1 cellular context compared by ENCODE assay signal in the genomic region with DNA sequence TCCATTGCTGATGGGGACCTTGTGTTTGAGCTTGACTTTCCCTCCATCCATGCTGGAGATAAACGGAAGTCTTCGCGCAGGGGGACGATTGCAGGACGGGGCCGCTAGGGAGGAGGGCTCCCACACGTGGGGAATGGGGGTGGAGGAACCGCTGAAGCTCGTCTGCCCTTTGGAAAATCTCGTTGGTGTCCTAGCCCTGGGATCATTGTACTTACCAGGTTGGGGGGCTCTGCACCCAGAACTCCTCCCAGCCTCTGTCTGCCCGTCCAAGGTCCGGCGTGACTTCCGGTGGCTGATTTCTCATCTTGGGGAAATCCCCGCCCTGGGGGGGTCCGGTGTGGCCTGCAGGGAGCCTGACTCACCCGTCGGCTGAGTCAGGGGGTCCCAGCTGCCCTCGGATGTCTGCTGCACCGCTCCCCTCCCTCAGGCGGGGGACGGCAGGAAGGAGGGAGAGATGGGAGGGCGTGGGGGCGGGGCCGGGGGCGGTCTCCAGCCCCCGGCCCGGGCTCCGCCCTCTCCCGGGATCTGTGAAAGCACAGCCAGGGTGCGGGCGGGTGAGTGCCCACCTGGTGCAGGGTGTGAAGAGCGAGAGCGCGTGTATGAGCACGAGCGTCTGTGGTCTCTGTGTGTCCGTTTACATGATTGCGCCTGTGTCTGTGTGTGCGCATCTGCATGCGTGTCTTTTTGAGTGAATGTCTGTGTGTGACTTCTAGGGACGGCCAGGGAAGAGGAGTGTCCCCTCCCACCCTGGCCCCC.
TF ChIP-seq lines count a peak whose summit lies in the region.

No MANE protein-coding gene starts in this region.

TF ChIP-seq in HepG2, 621 proteins besides CTCF, POLR2A, EP300 and RAD21 (continued from another document and continues in another):
- TF ChIP-seq, protein P1, sequence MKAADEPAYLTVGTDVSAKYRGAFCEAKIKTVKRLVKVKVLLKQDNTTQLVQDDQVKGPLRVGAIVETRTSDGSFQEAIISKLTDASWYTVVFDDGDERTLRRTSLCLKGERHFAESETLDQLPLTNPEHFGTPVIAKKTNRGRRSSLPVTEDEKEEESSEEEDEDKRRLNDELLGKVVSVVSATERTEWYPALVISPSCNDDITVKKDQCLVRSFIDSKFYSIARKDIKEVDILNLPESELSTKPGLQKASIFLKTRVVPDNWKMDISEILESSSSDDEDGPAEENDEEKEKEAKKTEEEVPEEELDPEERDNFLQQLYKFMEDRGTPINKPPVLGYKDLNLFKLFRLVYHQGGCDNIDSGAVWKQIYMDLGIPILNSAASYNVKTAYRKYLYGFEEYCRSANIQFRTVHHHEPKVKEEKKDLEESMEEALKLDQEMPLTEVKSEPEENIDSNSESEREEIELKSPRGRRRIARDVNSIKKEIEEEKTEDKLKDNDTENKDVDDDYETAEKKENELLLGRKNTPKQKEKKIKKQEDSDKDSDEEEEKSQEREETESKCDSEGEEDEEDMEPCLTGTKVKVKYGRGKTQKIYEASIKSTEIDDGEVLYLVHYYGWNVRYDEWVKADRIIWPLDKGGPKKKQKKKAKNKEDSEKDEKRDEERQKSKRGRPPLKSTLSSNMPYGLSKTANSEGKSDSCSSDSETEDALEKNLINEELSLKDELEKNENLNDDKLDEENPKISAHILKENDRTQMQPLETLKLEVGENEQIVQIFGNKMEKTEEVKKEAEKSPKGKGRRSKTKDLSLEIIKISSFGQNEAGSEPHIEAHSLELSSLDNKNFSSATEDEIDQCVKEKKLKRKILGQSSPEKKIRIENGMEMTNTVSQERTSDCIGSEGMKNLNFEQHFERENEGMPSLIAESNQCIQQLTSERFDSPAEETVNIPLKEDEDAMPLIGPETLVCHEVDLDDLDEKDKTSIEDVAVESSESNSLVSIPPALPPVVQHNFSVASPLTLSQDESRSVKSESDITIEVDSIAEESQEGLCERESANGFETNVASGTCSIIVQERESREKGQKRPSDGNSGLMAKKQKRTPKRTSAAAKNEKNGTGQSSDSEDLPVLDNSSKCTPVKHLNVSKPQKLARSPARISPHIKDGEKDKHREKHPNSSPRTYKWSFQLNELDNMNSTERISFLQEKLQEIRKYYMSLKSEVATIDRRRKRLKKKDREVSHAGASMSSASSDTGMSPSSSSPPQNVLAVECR (CRISPR knock-in tag; IDR thresholded peaks at IDR 0.05; ENCODE audit: borderline replicate concordance), result no peak; the same call in 1 of the 2 replicates
- TF ChIP-seq CBX2 (IDR thresholded peaks at IDR 0.05; ENCODE audit: low read depth, low read length) (no peak), CBX2 (CRISPR knock-in tag; IDR thresholded peaks at IDR 0.05; ENCODE audit: low read depth) (no peak), MAX (IDR thresholded peaks at IDR 0.05) (peak; percentile 72), THAP9 (CRISPR knock-in tag; IDR thresholded peaks at IDR 0.05; ENCODE audit: borderline replicate concordance) (no peak), HOXA3 (CRISPR knock-in tag; IDR thresholded peaks at IDR 0.05) (no peak), NKX3-1 (CRISPR knock-in tag; IDR thresholded peaks at IDR 0.05) (no peak), ZNF33B (CRISPR knock-in tag; IDR thresholded peaks at IDR 0.05) (no peak), ZNF839 (CRISPR knock-in tag; IDR thresholded peaks at IDR 0.05; ENCODE audit: borderline replicate concordance) (no peak), ATM (IDR thresholded peaks at IDR 0.05; ENCODE audit: borderline replicate concordance) (no peak), NR1H2 (CRISPR knock-in tag; IDR thresholded peaks at IDR 0.05; ENCODE audit: borderline replicate concordance, low read depth) (no peak), ZNF207 (IDR thresholded peaks at IDR 0.05; ENCODE audit: borderline replicate concordance) (no peak), ZNF747 (CRISPR knock-in tag; IDR thresholded peaks at IDR 0.05; ENCODE audit: borderline replicate concordance) (no peak), KAT7 (CRISPR knock-in tag; IDR thresholded peaks at IDR 0.05; ENCODE audit: borderline replicate concordance) (no peak), NFIB (CRISPR knock-in tag; IDR thresholded peaks at IDR 0.05; ENCODE audit: borderline replicate concordance) (no peak), BORCS8-MEF2B (CRISPR knock-in tag; IDR thresholded peaks at IDR 0.05) (no peak), CREB1 (IDR thresholded peaks at IDR 0.05) (no peak), CREB1 (CRISPR knock-in tag; IDR thresholded peaks at IDR 0.05) (no peak), ZNF749 (CRISPR knock-in tag; IDR thresholded peaks at IDR 0.05; ENCODE audit: borderline replicate concordance) (no peak), TAF1 (CRISPR knock-in tag; IDR thresholded peaks at IDR 0.05) (no peak), ZMYM3 (CRISPR knock-in tag; IDR thresholded peaks at IDR 0.05) (peak; percentile 14; the same call in 1 of the 2 replicates), BRD4 (CRISPR knock-in tag; IDR thresholded peaks at IDR 0.05) (no peak), SALL1 (CRISPR knock-in tag; IDR thresholded peaks at IDR 0.05) (peak; percentile 60; the same call in 1 of the 2 replicates), RFX3 (CRISPR knock-in tag; IDR thresholded peaks at IDR 0.05) (no peak), ZNF44 (CRISPR knock-in tag; IDR thresholded peaks at IDR 0.05) (no peak), MYNN (CRISPR knock-in tag; IDR thresholded peaks at IDR 0.05; ENCODE audit: low read depth) (no peak), ZNF883 (CRISPR knock-in tag; IDR thresholded peaks at IDR 0.05; ENCODE audit: not compliant biosample characterization) (peak; percentile 33), ZNF382 (CRISPR knock-in tag; IDR thresholded peaks at IDR 0.05; ENCODE audit: borderline replicate concordance) (no peak), CEBPZ (IDR thresholded peaks at IDR 0.05; ENCODE audit: low read length) (no peak), ZBTB38 (CRISPR knock-in tag; IDR thresholded peaks at IDR 0.05) (no peak), MED8 (CRISPR knock-in tag; IDR thresholded peaks at IDR 0.05; ENCODE audit: insufficient replicate concordance) (no peak), ZNF576 (CRISPR knock-in tag; IDR thresholded peaks at IDR 0.05) (no peak), GATAD2A (CRISPR knock-in tag; IDR thresholded peaks at IDR 0.05) (no peak), BCL6 (CRISPR knock-in tag; IDR thresholded peaks at IDR 0.05) (no peak), SMAD9 (CRISPR knock-in tag; IDR thresholded peaks at IDR 0.05) (no peak)
- TF ChIP-seq, protein P2, sequence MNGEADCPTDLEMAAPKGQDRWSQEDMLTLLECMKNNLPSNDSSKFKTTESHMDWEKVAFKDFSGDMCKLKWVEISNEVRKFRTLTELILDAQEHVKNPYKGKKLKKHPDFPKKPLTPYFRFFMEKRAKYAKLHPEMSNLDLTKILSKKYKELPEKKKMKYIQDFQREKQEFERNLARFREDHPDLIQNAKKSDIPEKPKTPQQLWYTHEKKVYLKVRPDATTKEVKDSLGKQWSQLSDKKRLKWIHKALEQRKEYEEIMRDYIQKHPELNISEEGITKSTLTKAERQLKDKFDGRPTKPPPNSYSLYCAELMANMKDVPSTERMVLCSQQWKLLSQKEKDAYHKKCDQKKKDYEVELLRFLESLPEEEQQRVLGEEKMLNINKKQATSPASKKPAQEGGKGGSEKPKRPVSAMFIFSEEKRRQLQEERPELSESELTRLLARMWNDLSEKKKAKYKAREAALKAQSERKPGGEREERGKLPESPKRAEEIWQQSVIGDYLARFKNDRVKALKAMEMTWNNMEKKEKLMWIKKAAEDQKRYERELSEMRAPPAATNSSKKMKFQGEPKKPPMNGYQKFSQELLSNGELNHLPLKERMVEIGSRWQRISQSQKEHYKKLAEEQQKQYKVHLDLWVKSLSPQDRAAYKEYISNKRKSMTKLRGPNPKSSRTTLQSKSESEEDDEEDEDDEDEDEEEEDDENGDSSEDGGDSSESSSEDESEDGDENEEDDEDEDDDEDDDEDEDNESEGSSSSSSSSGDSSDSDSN (CRISPR knock-in tag; IDR thresholded peaks at IDR 0.05), result no peak
- TF ChIP-seq, protein P3, sequence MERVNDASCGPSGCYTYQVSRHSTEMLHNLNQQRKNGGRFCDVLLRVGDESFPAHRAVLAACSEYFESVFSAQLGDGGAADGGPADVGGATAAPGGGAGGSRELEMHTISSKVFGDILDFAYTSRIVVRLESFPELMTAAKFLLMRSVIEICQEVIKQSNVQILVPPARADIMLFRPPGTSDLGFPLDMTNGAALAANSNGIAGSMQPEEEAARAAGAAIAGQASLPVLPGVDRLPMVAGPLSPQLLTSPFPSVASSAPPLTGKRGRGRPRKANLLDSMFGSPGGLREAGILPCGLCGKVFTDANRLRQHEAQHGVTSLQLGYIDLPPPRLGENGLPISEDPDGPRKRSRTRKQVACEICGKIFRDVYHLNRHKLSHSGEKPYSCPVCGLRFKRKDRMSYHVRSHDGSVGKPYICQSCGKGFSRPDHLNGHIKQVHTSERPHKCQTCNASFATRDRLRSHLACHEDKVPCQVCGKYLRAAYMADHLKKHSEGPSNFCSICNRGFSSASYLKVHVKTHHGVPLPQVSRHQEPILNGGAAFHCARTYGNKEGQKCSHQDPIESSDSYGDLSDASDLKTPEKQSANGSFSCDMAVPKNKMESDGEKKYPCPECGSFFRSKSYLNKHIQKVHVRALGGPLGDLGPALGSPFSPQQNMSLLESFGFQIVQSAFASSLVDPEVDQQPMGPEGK (CRISPR knock-in tag; IDR thresholded peaks at IDR 0.05), result peak; percentile 91
- TF ChIP-seq, protein P4, sequence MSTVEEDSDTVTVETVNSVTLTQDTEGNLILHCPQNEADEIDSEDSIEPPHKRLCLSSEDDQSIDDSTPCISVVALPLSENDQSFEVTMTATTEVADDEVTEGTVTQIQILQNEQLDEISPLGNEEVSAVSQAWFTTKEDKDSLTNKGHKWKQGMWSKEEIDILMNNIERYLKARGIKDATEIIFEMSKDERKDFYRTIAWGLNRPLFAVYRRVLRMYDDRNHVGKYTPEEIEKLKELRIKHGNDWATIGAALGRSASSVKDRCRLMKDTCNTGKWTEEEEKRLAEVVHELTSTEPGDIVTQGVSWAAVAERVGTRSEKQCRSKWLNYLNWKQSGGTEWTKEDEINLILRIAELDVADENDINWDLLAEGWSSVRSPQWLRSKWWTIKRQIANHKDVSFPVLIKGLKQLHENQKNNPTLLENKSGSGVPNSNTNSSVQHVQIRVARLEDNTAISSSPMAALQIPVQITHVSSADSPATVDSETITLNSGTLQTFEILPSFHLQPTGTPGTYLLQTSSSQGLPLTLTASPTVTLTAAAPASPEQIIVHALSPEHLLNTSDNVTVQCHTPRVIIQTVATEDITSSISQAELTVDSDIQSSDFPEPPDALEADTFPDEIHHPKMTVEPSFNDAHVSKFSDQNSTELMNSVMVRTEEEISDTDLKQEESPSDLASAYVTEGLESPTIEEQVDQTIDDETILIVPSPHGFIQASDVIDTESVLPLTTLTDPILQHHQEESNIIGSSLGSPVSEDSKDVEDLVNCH (CRISPR knock-in tag; IDR thresholded peaks at IDR 0.05), result no peak
- TF ChIP-seq, protein P5, sequence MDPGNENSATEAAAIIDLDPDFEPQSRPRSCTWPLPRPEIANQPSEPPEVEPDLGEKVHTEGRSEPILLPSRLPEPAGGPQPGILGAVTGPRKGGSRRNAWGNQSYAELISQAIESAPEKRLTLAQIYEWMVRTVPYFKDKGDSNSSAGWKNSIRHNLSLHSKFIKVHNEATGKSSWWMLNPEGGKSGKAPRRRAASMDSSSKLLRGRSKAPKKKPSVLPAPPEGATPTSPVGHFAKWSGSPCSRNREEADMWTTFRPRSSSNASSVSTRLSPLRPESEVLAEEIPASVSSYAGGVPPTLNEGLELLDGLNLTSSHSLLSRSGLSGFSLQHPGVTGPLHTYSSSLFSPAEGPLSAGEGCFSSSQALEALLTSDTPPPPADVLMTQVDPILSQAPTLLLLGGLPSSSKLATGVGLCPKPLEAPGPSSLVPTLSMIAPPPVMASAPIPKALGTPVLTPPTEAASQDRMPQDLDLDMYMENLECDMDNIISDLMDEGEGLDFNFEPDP (CRISPR knock-in tag; conservative IDR thresholded peaks at IDR 0.05), result no peak
